Comparison of ENCODE assay signal across 6 cellular contexts in genomic region chr2:23859234-23859633, GRCh38.
"Had no signal": no experiment of that assay in that cellular context is flagged by ENCODE, and none has a peak within 500 bp of the region (broad histone marks: within the 10 kb centered on the region; RNA-seq: fewer than 3 reads in every experiment).

No MANE protein-coding gene starts in this region.

- FAIRE-seq: K562 had no signal

- H3K36me3 ChIP-seq: HAP-1 had no signal

- H3K4me3 ChIP-seq: HAP-1, K562 had no signal

- DNase-seq: GOT3, H7 had no signal

- ATAC-seq: HCT116 had no signal

- H3K27ac ChIP-seq: HL-60 had no signal

- H3K9me3 ChIP-seq: HAP-1 had no signal
